Comparison of ENCODE assay signal across 6 cellular contexts in genomic region chrX:101407167-101407747, GRCh38. TPM values are rescaled to one million over a fixed set of nuclear protein-coding genes. Genes with fewer than 3 reads are reported as not detected.
DNase-seq lines count a peak whose midpoint lies in the region; ATAC-seq and TF ChIP-seq lines count a peak whose summit lies in the region.

No MANE protein-coding gene starts in this region.

- no peaks in the 10 kb centered on the region for H3K9me3 Mint-ChIP-seq in stimulated activated memory B cell treated with anti-CD40 and anti-IgM and Interleukin-4, amounts not matched to agents 10 μg/mL and 1 μg/mL and 100 μg/mL, for 72 hours

- H3K4me2 ChIP-seq in MM.1S (ENCODE audit: low read depth, low read length) = peak overlapping the region; percentile 63

- H2AFZ ChIP-seq in MM.1S (ENCODE audit: low read length) = peak overlapping the region; percentile 74

- H3K4me3 Mint-ChIP-seq in stimulated activated memory B cell treated with anti-CD40 and anti-IgM and Interleukin-4, amounts not matched to agents 10 μg/mL and 1 μg/mL and 100 μg/mL, for 72 hours = peak overlapping the region; percentile 95

- TF ChIP-seq CTCF in AG10803 (conservative IDR thresholded peaks at IDR 0.05; ENCODE audit: low read length) (no peak), MM.1S (IDR thresholded peaks at IDR 0.05; ENCODE audit: low read length) (no peak), esophagus muscularis mucosa (IDR thresholded peaks at IDR 0.05) (no peak)

- peaks cover 22% of the 10 kb centered on the region for H3K4me1 Mint-ChIP-seq in stimulated activated memory B cell treated with anti-CD40 and anti-IgM and Interleukin-4, amounts not matched to agents 10 μg/mL and 1 μg/mL and 100 μg/mL, for 72 hours

- peaks cover 13% of the 10 kb centered on the region for H3K36me3 Mint-ChIP-seq in stimulated activated memory B cell treated with anti-CD40 and anti-IgM and Interleukin-4, amounts not matched to agents 10 μg/mL and 1 μg/mL and 100 μg/mL, for 72 hours

- H3K27ac ChIP-seq in MM.1S (ENCODE audit: low read length) (peak overlapping the region; percentile 84; the same call in 1 of the 2 replicates), esophagus muscularis mucosa (replicated peaks in 1 of 4) (peak overlapping the region; percentile 83 to 93 (median 88))

- H3K9me2 ChIP-seq in MM.1S (replicated peaks; ENCODE audit: insufficient read depth, low read length) = no peaks in the 10 kb centered on the region

- H3K27me3 ChIP-seq in MM.1S (replicated peaks; ENCODE audit: insufficient read depth, low read length) (no peaks in the 10 kb centered on the region), esophagus muscularis mucosa (no peaks in the 10 kb centered on the region)

- peak; percentile 51 for ATAC-seq in stimulated activated memory B cell treated with anti-CD40 and anti-IgM and Interleukin-4, amounts not matched to agents 10 μg/mL and 1 μg/mL and 100 μg/mL, for 72 hours

- H3K9ac ChIP-seq in MM.1S (ENCODE audit: low read length) = peak overlapping the region; percentile 91

- H3K9me3 ChIP-seq in MM.1S (replicated peaks; ENCODE audit: insufficient read depth, low read length) = no peaks in the 10 kb centered on the region
- no peaks in the 10 kb centered on the region for H3K9me3 ChIP-seq in esophagus muscularis mucosa

- peaks cover 68% of the 10 kb centered on the region for H3K79me2 ChIP-seq in MM.1S (ENCODE audit: low read length)

- H4K20me1 ChIP-seq in MM.1S (ENCODE audit: insufficient read depth, low read length) = no peaks in the 10 kb centered on the region

- no peaks in the 10 kb centered on the region for H3K36me3 ChIP-seq in MM.1S (replicated peaks; ENCODE audit: insufficient read depth, low read length)
- peaks cover 2 to 11% (median 4%) of the 10 kb centered on the region in 4 donors for H3K36me3 ChIP-seq in esophagus muscularis mucosa

- H3F3A ChIP-seq in MM.1S (ENCODE audit: insufficient read depth, low read length) = peaks cover 6% of the 10 kb centered on the region

- H3K4me3 ChIP-seq in AG10803 (ENCODE audit: low read length) = peak overlapping the region; percentile 82
- H3K4me3 ChIP-seq in MM.1S (ENCODE audit: low read length) = peak overlapping the region; percentile 83
- H3K4me3 ChIP-seq in esophagus muscularis mucosa = peak overlapping the region; percentile 62 to 66 (median 64)

- peak overlapping the region; percentile 94 for H3K27ac Mint-ChIP-seq in stimulated activated memory B cell treated with anti-CD40 and anti-IgM and Interleukin-4, amounts not matched to agents 10 μg/mL and 1 μg/mL and 100 μg/mL, for 72 hours

- WGBS in esophagus muscularis mucosa = 26% methylated on average over 15 of the region's 15 CpGs

- no peaks in the 10 kb centered on the region for H3K27me3 Mint-ChIP-seq in stimulated activated memory B cell treated with anti-CD40 and anti-IgM and Interleukin-4, amounts not matched to agents 10 μg/mL and 1 μg/mL and 100 μg/mL, for 72 hours

- DNase-seq in AG10803 (ENCODE audit: low read depth) (no peak), MM.1S (no peak), esophagus muscularis mucosa (ENCODE audit: extremely low spot score) (no peak), COLO668 (lab: John Stamatoyannopoulos, UW; ENCODE audit: unreplicated experiment) (no peak), superior temporal gyrus (ENCODE audit: extremely low spot score) (no peak)

- H3K4me1 ChIP-seq in MM.1S (ENCODE audit: low read length) (0 out of 2 replicates have a peak, but pooled peaks cover 3% of the 10 kb centered on the region), esophagus muscularis mucosa (peaks cover 1 to 44% (median 29%) of the 10 kb centered on the region in 4 donors)

- no peak for TF ChIP-seq EP300 in esophagus muscularis mucosa (IDR thresholded peaks at IDR 0.05)

- TF ChIP-seq POLR2A in esophagus muscularis mucosa (IDR thresholded peaks at IDR 0.05; ENCODE audit: low read depth) = no peak

- intact Hi-C loops in esophagus muscularis mucosa (cut with DNase I) = no loop called here

RNA-seq across cellular contexts. Expression of gene GLA, which starts 0.5 kb away (rescaled TPM):
- 10 to 100 TPM in 3 of 4 donors, 1 to 10 TPM in 1; 8.7 to 17.7 (median 15.9) TPM for total RNA-seq in esophagus muscularis mucosa

RNA-seq across cellular contexts. Expression of gene HNRNPH2, which starts 0.8 kb away (rescaled TPM):
- total RNA-seq in esophagus muscularis mucosa = 10 to 100 TPM; 36.4 to 60.0 (median 44.4) TPM

RNA-seq across cellular contexts. Expression of gene RPL36A, which starts 16.4 kb away (rescaled TPM):
- 100 to 1,000 TPM; 280 to 704 (median 376) TPM for total RNA-seq in esophagus muscularis mucosa

RNA-seq across cellular contexts. Expression of gene BTK, which starts 21.3 kb away (rescaled TPM):
- 1 to 10 TPM; 2.5 to 5.3 (median 4.0) TPM for total RNA-seq in esophagus muscularis mucosa

RNA-seq across cellular contexts. Expression of gene TIMM8A, which starts 58.7 kb away (rescaled TPM):
- total RNA-seq in esophagus muscularis mucosa = 1 to 10 TPM; 3.0 to 4.8 (median 3.7) TPM
